ENCODE assay signal across 8 cellular contexts in genomic region chr3:100402150-100402706, GRCh38. TPM values are rescaled to one million over a fixed set of nuclear protein-coding genes. Genes with fewer than 3 reads are reported as not detected.
A peak's percentile ranks its signal among the peaks of the same experiment; 100 is the strongest.
DNase-seq lines count a peak whose midpoint lies in the region; TF ChIP-seq lines count a peak whose summit lies in the region.

No MANE protein-coding gene starts in this region.

- CTCF ChIA-PET in RWPE1 (lab: Yijun Ruan, JAX): interaction anchor here (0.6 kb wide), 1 partner anchor 571 kb away, joined by 7 read pairs; no protein-coding TSS in a partner anchor

- H3K36me3 ChIP-seq in neuron (ENCODE audit: insufficient read depth, low read length): no peaks in the 10 kb centered on the region

- H3K9me3 ChIP-seq in neuron (ENCODE audit: low read length): no peaks in the 10 kb centered on the region

- no peaks in the 10 kb centered on the region for H3K27me3 ChIP-seq in neuron (ENCODE audit: insufficient read depth, low read length)

- peaks cover 14% of the 10 kb centered on the region for H3K4me1 ChIP-seq in neuron (ENCODE audit: insufficient read depth, low read length)

- H3K4me3 Mint-ChIP-seq in CD14-positive monocyte: peak overlapping the region; percentile 89 to 99
- H3K4me3 Mint-ChIP-seq in endothelial cell (ENCODE audit: unreplicated experiment): peak overlapping the region; percentile 99

- H3K4me3 ChIP-seq in neuron (ENCODE audit: low read length): peak overlapping the region; percentile 76

- TF ChIP-seq CTCF in CD14-positive monocyte (IDR thresholded peaks at IDR 0.05) (no peak), RWPE1 (conservative IDR thresholded peaks at IDR 0.05; ENCODE audit: low read depth) (no peak), endothelial cell (IDR thresholded peaks at IDR 0.05; ENCODE audit: unreplicated experiment) (no peak)

- POLR2A ChIA-PET in RWPE1 (lab: Yijun Ruan, JAX; ENCODE audit: low non-redundant PET): no interaction called here

- DNase-seq in CD14-positive monocyte (ENCODE audit: low spot score) (no peak), HT-29 (ENCODE audit: low spot score) (peak; percentile 45), RWPE1 (ENCODE audit: low spot score) (peak; percentile 20), endothelial cell (ENCODE audit: low spot score) (no peak), NCI-H187 (lab: John Stamatoyannopoulos, UW) (no peak), NCI-H226 (no peak), T-helper 9 cell (no peak)

- intact Hi-C loops in CD14-positive monocyte (cut with micrococcal nuclease): loop anchor here (5.0 kb wide), 2 partner anchors 140 to 310 kb away; partner anchors contain the start of gene TBC1D23 (in 1 of the 2)

- peaks cover 39% of the 10 kb centered on the region for H3K4me1 Mint-ChIP-seq in CD14-positive monocyte
- peaks cover 18% of the 10 kb centered on the region for H3K4me1 Mint-ChIP-seq in endothelial cell (ENCODE audit: unreplicated experiment)

- no peak overlapping the region for H2AFZ ChIP-seq in neuron (ENCODE audit: low read depth, low read length)

- peak overlapping the region; percentile 91 for H3K27ac ChIP-seq in RWPE1

- H3K9me3 Mint-ChIP-seq in CD14-positive monocyte (peaks cover 0 to 8% (median 5%) of the 10 kb centered on the region in 7 donors), endothelial cell (ENCODE audit: unreplicated experiment) (no peaks in the 10 kb centered on the region)

- H3K27me3 Mint-ChIP-seq in CD14-positive monocyte (ENCODE audit: low read depth in 3 of 3) (peaks cover 0 to 2% (median 0%) of the 10 kb centered on the region in 3 donors), endothelial cell (ENCODE audit: unreplicated experiment) (peaks cover 15% of the 10 kb centered on the region)

- peaks cover 4 to 7% of the 10 kb centered on the region in 2 donors for H3K36me3 Mint-ChIP-seq in CD14-positive monocyte
- H3K36me3 Mint-ChIP-seq in endothelial cell (ENCODE audit: low read depth, unreplicated experiment): no peaks in the 10 kb centered on the region

- H3K27ac Mint-ChIP-seq in CD14-positive monocyte: peak overlapping the region in 4 of 7 donors; percentile 91 to 97 (median 92)
- H3K27ac Mint-ChIP-seq in endothelial cell (ENCODE audit: unreplicated experiment): peak overlapping the region; percentile 80

RNA-seq across cellular contexts. Expression of gene LNP1, which starts 0.9 kb away (rescaled TPM):
- under 1 TPM; 0.08 to 0.26 TPM for polyA plus RNA-seq in CD14-positive monocyte
- 0.81 and 1.9 TPM in 2 replicates for total RNA-seq in HT-29 (2014; rRNA removed; shearing (Covaris generic))
- total RNA-seq in endothelial cell (ENCODE audit: unreplicated experiment): 0.67 TPM

RNA-seq across cellular contexts. Expression of gene TOMM70, which starts 1.3 kb away (rescaled TPM):
- polyA plus RNA-seq in CD14-positive monocyte: 1 to 10 TPM; 4.9 to 6.3 TPM
- 43.7 and 49.3 TPM in 2 replicates for total RNA-seq in HT-29 (2014; rRNA removed; shearing (Covaris generic))
- total RNA-seq in endothelial cell (ENCODE audit: unreplicated experiment): 29.1 TPM

Comparison
In these comparisons a context has a peak if more than half of its experiments do, and no peak if none do; other contexts are left out.
1. DNase-seq: peak in HT-29 (single experiment) and RWPE1 (single experiment); none in CD14-positive monocyte (single experiment), endothelial cell (single experiment), NCI-H187 (0 of 2), NCI-H226 (single experiment) and T-helper 9 cell (single experiment).